28 cellular contexts compared by ENCODE assay signal in the genomic region with DNA sequence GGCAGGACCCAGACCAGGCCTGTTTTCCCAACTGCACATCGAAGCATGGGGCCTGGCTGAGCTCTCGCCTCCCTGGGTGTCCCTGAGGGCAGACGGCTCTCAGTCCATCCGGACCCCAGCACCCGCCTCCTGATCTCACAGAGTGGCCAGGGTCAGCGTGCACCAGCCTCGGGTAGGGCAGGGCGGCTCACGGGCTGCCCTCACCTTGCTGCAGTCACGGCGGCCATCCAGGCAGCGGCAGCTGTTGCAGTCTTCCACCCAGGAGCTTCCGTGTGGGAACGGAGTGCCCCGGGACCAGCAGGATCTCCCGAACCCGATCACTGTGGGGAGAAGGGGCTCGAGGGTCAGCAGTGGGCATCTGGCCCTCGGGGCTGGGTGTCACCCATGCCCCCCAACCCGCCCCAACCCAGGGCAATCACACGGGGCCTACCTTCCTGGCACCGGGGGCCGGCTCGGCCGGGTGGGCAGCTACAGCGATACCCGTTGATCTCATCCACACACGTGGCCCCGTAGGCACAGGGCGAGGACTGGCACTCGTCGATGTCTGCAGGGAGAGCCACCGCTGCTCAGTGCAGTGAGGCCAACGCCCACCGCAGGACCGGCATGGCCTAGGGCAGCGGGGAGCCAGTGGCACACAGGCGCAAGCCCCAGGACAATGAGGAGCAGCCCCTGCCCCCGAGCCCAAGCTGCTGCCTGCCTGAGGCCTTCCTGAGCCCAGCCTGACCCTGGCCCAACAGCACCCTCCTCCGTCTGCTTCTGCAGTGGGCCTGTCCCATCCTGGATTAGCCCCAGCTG. TPM values are rescaled to one million over a fixed set of nuclear protein-coding genes. Genes with fewer than 3 reads are reported as not detected.
DNase-seq lines count a peak whose midpoint lies in the region; ATAC-seq and TF ChIP-seq lines count a peak whose summit lies in the region.
"Had no signal": no experiment of that assay in that cellular context is flagged by ENCODE, and none has a peak within 500 bp of the region (broad histone marks: within the 10 kb centered on the region; RNA-seq: fewer than 3 reads in every experiment).

No MANE protein-coding gene starts in this region.

- H3K36me3 ChIP-seq in osteoblast (ENCODE audit: insufficient read depth, low read length) = no peaks in the 10 kb centered on the region
- H3K36me3 ChIP-seq: brain microvascular endothelial cell had no signal

- no peak overlapping the region for H3K27ac ChIP-seq in osteoblast (ENCODE audit: low read depth, low read length)
- H3K27ac ChIP-seq: brain microvascular endothelial cell, esophagus muscularis mucosa, hepatocyte had no signal

- H3K27ac Mint-ChIP-seq in activated CD4-positive, alpha-beta T cell treated with anti-CD3 and anti-CD28 coated beads for 36 hours = no peak overlapping the region
- H3K27ac Mint-ChIP-seq: activated CD8-positive, alpha-beta T cell treated with anti-CD3 and anti-CD28 coated beads for 36 hours; effector memory CD8-positive, alpha-beta T cell; immature natural killer cell; stimulated activated effector memory CD8-positive, alpha-beta T cell treated with anti-CD3 and anti-CD28 coated beads, Interleukin-12 subunit alpha, Interleukin-12 subunit beta, amount 100 ng/mL, for 72 hours had no signal

- no peaks in the 10 kb centered on the region for H3K4me1 ChIP-seq in osteoblast (ENCODE audit: insufficient read depth, low read length)
- H3K4me1 ChIP-seq: esophagus muscularis mucosa had no signal

- H3K4me1 Mint-ChIP-seq in activated CD4-positive, alpha-beta T cell treated with anti-CD3 and anti-CD28 coated beads for 36 hours = no peaks in the 10 kb centered on the region
- H3K4me1 Mint-ChIP-seq: immature natural killer cell; neural crest cell; stimulated activated effector memory CD8-positive, alpha-beta T cell treated with anti-CD3 and anti-CD28 coated beads, Interleukin-12 subunit alpha, Interleukin-12 subunit beta, amount 100 ng/mL, for 72 hours had no signal

- H3K9me3 Mint-ChIP-seq in activated CD4-positive, alpha-beta T cell treated with anti-CD3 and anti-CD28 coated beads for 36 hours (ENCODE audit: low read depth) = no peaks in the 10 kb centered on the region
- H3K9me3 Mint-ChIP-seq: activated CD8-positive, alpha-beta T cell treated with anti-CD3 and anti-CD28 coated beads for 36 hours; immature natural killer cell; neural crest cell; stimulated activated effector memory CD8-positive, alpha-beta T cell treated with anti-CD3 and anti-CD28 coated beads, Interleukin-12 subunit alpha, Interleukin-12 subunit beta, amount 100 ng/mL, for 72 hours had no signal

- H3K4me3 ChIP-seq in osteoblast (ENCODE audit: insufficient read depth, low read length) = no peak overlapping the region
- H3K4me3 ChIP-seq: esophagus muscularis mucosa, hepatocyte, mucosa of descending colon had no signal

- CTCF ChIA-PET in activated CD4-positive, alpha-beta T cell treated with anti-CD3 and anti-CD28 coated beads for 36 hours (lab: Charles Lee) = no interaction called here

- in situ Hi-C loops in GM13977 (cut with MboI; ENCODE audit: low pct_unique_long_range_greater_than_20kb, low sequenced_read_pairs, unreplicated experiment) = no loop called here

- H3K79me2 ChIP-seq in osteoblast (ENCODE audit: insufficient read depth, low read length) = no peaks in the 10 kb centered on the region
- H3K79me2 ChIP-seq: hepatocyte had no signal

- no peak for ATAC-seq in activated CD4-positive, alpha-beta T cell treated with anti-CD3 and anti-CD28 coated beads for 36 hours
- no peak for ATAC-seq in left cardiac atrium
- no peak for ATAC-seq in HG03280 (IDR thresholded peaks at IDR 0.05; ENCODE audit: unreplicated experiment)
- ATAC-seq in HG02763 (IDR thresholded peaks at IDR 0.05; ENCODE audit: unreplicated experiment) = no peak
- ATAC-seq: activated CD8-positive, alpha-beta T cell treated with anti-CD3 and anti-CD28 coated beads for 36 hours; effector memory CD8-positive, alpha-beta T cell; mucosa of descending colon; stimulated activated effector memory CD8-positive, alpha-beta T cell treated with anti-CD3 and anti-CD28 coated beads, Interleukin-12 subunit alpha, Interleukin-12 subunit beta, amount 100 ng/mL, for 72 hours had no signal

- POLR2A ChIA-PET in activated CD4-positive, alpha-beta T cell treated with anti-CD3 and anti-CD28 coated beads for 36 hours (lab: Charles Lee) = no interaction called here

- no peaks in the 10 kb centered on the region for H4K20me1 ChIP-seq in osteoblast (ENCODE audit: insufficient read depth, low read length)

- no peaks in the 10 kb centered on the region for H3K9me3 ChIP-seq in osteoblast (ENCODE audit: low read depth, low read length)
- H3K9me3 ChIP-seq: mucosa of descending colon had no signal

- H3K4me2 ChIP-seq in osteoblast (ENCODE audit: insufficient read depth, low read length) = no peak overlapping the region
- H3K4me2 ChIP-seq: hepatocyte had no signal

- H3K4me3 Mint-ChIP-seq in activated CD4-positive, alpha-beta T cell treated with anti-CD3 and anti-CD28 coated beads for 36 hours = no peak overlapping the region
- H3K4me3 Mint-ChIP-seq: activated CD8-positive, alpha-beta T cell treated with anti-CD3 and anti-CD28 coated beads for 36 hours; effector memory CD8-positive, alpha-beta T cell; immature natural killer cell; neural crest cell; stimulated activated effector memory CD8-positive, alpha-beta T cell treated with anti-CD3 and anti-CD28 coated beads, Interleukin-12 subunit alpha, Interleukin-12 subunit beta, amount 100 ng/mL, for 72 hours had no signal

- H2AFZ ChIP-seq in osteoblast (ENCODE audit: low read length) = no peak overlapping the region
- H2AFZ ChIP-seq: hepatocyte had no signal

- no peaks in the 10 kb centered on the region for H3K27me3 ChIP-seq in osteoblast (ENCODE audit: insufficient read depth, low read length)
- H3K27me3 ChIP-seq: brain microvascular endothelial cell, esophagus muscularis mucosa, hepatocyte had no signal

- TF ChIP-seq CTCF in GM13977 (IDR thresholded peaks at IDR 0.05; ENCODE audit: extremely low read depth, insufficient read depth, missing control alignments) (peak; percentile 4), osteoblast (IDR thresholded peaks at IDR 0.05; ENCODE audit: extremely low read depth, low read depth, low read length) (no peak)

- H3K36me3 Mint-ChIP-seq in activated CD4-positive, alpha-beta T cell treated with anti-CD3 and anti-CD28 coated beads for 36 hours (ENCODE audit: low read depth) = no peaks in the 10 kb centered on the region
- H3K36me3 Mint-ChIP-seq: stimulated activated effector memory CD8-positive, alpha-beta T cell treated with anti-CD3 and anti-CD28 coated beads, Interleukin-12 subunit alpha, Interleukin-12 subunit beta, amount 100 ng/mL, for 72 hours had no signal

- no peaks in the 10 kb centered on the region for H3K27me3 Mint-ChIP-seq in activated CD4-positive, alpha-beta T cell treated with anti-CD3 and anti-CD28 coated beads for 36 hours
- H3K27me3 Mint-ChIP-seq: activated CD8-positive, alpha-beta T cell treated with anti-CD3 and anti-CD28 coated beads for 36 hours; effector memory CD8-positive, alpha-beta T cell had no signal

- DNase-seq in activated CD4-positive, alpha-beta T cell treated with anti-CD3 and anti-CD28 coated beads for 36 hours = peak; percentile 3
- no peak for DNase-seq in activated CD4-positive, alpha-beta T cell treated with anti-CD3 and anti-CD28 coated beads, Interleukin-2, amount 50 U/mL, for 1 hour
- DNase-seq in GM13977 (ENCODE audit: low spot score) (peak; percentile 23), left cardiac atrium (peak; percentile 14), osteoblast (ENCODE audit: insufficient read length, low spot score, missing footprints) (peak; percentile 81), NCI-H774 (lab: John Stamatoyannopoulos, UW) (no peak)
- DNase-seq: activated CD4-positive, CD25-positive, alpha-beta regulatory T cell; activated CD8-positive, alpha-beta T cell treated with anti-CD3 and anti-CD28 coated beads for 36 hours; activated gamma-delta T cell treated with Interleukin-2 at 50 U/mL for 16 hours; brain microvascular endothelial cell; DMS79; effector memory CD8-positive, alpha-beta T cell; foreskin melanocyte; GF-D8; HCEC 1CT; immature natural killer cell; NCI-H1694; NCI-H748 treated with DMSO at 0.1 percent for 48 hours; stimulated activated CD4-positive, alpha-beta T cell treated with anti-CD3 and anti-CD28 coated beads, Interleukin-2, amount 100 ng/mL, for 24 hours; substantia nigra; T-helper 9 cell had no signal

- intact Hi-C loops in activated CD4-positive, alpha-beta T cell treated with anti-CD3 and anti-CD28 coated beads for 36 hours (cut with DNase I, micrococcal nuclease) = no loop called here
- intact Hi-C loops in left cardiac atrium (cut with DNase I) = no loop called here

RNA-seq across cellular contexts. Expression of a gene that starts 22.2 kb away (rescaled TPM):
- total RNA-seq in activated CD4-positive, alpha-beta T cell treated with anti-CD3 and anti-CD28 coated beads for 36 hours = 1 to 10 TPM; 3.2 to 3.6 TPM
- total RNA-seq in left cardiac atrium (10 to 100 TPM; 22.4 to 25.5 TPM), osteoblast (1.8 and 3.3 TPM in 2 replicates)

RNA-seq across cellular contexts. Expression of a gene that starts 34.7 kb away (rescaled TPM):
- total RNA-seq in activated CD4-positive, alpha-beta T cell treated with anti-CD3 and anti-CD28 coated beads for 36 hours = 10 to 100 TPM; 12.3 to 13.5 TPM
- 10 to 100 TPM; 25.9 to 29.1 TPM for total RNA-seq in left cardiac atrium
- total RNA-seq in osteoblast = 13.6 and 15.9 TPM in 2 replicates

Comparison
In these comparisons a context has a peak if more than half of its experiments do, and no peak if none do; other contexts are left out.
1. DNase-seq: peak in activated CD4-positive, alpha-beta T cell treated with anti-CD3 and anti-CD28 coated beads for 36 hours (single experiment), GM13977 (single experiment), left cardiac atrium (single experiment) and osteoblast (single experiment); none in activated CD4-positive, alpha-beta T cell treated with anti-CD3 and anti-CD28 coated beads, Interleukin-2, amount 50 U/mL, for 1 hour (single experiment) and NCI-H774 (single experiment).